Comparison of ENCODE assay signal across 11 cellular contexts in the genomic region with DNA sequence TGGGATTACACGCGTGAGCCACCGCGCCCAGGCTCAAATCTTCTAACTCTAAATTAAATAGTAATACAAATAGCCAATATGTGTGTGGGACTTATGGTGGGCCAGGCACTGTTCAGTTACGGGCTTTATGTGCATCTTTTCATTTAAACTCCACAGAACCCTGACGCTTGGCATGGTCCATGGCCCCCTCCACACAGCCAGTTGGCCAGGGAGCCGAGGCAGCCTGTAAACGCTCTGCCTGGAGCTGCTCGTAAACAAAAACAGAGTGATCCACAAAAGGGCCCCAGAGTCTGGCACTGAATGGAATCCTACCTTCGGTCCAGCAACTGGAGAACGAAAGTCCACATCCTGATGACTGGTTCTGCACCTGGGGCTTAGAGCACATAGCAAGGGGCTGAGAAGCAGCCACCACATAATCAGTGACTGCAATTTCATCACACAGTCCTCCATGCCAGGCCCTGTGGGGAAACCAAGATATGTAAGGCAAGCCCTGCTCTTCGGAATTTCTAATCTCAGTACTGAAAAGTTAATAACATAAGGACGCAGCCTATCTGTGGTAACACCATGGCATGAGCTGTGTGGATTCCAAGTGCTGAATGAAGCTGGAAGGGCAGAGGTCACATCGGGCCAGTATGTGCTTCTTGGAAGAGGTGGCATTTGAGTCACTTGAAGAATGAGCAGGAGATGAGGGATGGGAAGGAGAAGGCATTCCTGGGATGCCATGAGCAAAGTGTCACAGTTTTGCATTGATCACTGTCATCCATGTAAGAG. TPM values are rescaled to one million over a fixed set of nuclear protein-coding genes. Genes with fewer than 3 reads are reported as not detected.
DNase-seq lines count a peak whose midpoint lies in the region; ATAC-seq and TF ChIP-seq lines count a peak whose summit lies in the region.
"Had no signal": no experiment of that assay in that cellular context is flagged by ENCODE, and none has a peak within 500 bp of the region (broad histone marks: within the 10 kb centered on the region; RNA-seq: fewer than 3 reads in every experiment).

No MANE protein-coding gene starts in this region.

- H3K27ac ChIP-seq in mesodermal cell (ENCODE audit: low read depth, low read length, severe bottlenecking) (peak overlapping the region; percentile 16), WERI-Rb-1 (no peak overlapping the region)

- WGBS in mesodermal cell (ENCODE audit: insufficient coverage in 2 of 2), 2 experiments: 82 to 92% methylated on average over 6 to 9 of the region's 14 CpGs

- peaks cover 42% of the 10 kb centered on the region for H3K4me1 ChIP-seq in adipocyte (ENCODE audit: control insufficient read depth, insufficient read depth, low read length)
- H3K4me1 ChIP-seq in mesodermal cell (ENCODE audit: control insufficient read depth, insufficient read depth, low read length, poor library complexity, severe bottlenecking): peaks cover 39% of the 10 kb centered on the region

- H3K9me3 ChIP-seq in adipocyte (ENCODE audit: control insufficient read depth, low read length): no peaks in the 10 kb centered on the region
- H3K9me3 ChIP-seq in mesodermal cell (ENCODE audit: control insufficient read depth, low read length): no peaks in the 10 kb centered on the region
- no peaks in the 10 kb centered on the region for H3K9me3 ChIP-seq in WERI-Rb-1 (ENCODE audit: severe bottlenecking)

- H3K4me3 ChIP-seq in adipocyte (ENCODE audit: low read length) (no peak overlapping the region), mesodermal cell (ENCODE audit: extremely low read depth, insufficient read depth, low read length, poor library complexity, severe bottlenecking) (no peak overlapping the region), WERI-Rb-1 (ENCODE audit: low read depth, low read length) (no peak overlapping the region)

- H3K27me3 ChIP-seq in adipocyte (replicated peaks; ENCODE audit: control insufficient read depth, insufficient read depth, low read length): no peaks in the 10 kb centered on the region
- H3K27me3 ChIP-seq in WERI-Rb-1 (ENCODE audit: insufficient read depth, low read depth, severe bottlenecking): no peaks in the 10 kb centered on the region

- H3K9ac ChIP-seq in adipocyte (ENCODE audit: low read length): no peak overlapping the region

- H3K36me3 ChIP-seq in adipocyte (ENCODE audit: control insufficient read depth, insufficient read depth, low read length, severe bottlenecking) (no peaks in the 10 kb centered on the region), mesodermal cell (ENCODE audit: control insufficient read depth, insufficient read depth, low read length) (no peaks in the 10 kb centered on the region), WERI-Rb-1 (no peaks in the 10 kb centered on the region)

- DNase-seq in EH (ENCODE audit: low read depth) (peak; percentile 91), adipocyte (ENCODE audit: low read depth) (peak; percentile 19), midbrain (lab: John Stamatoyannopoulos, UW) (no peak), WERI-Rb-1 (no peak)
- DNase-seq: activated B cell treated with CpG ODN at 0.5 μM for 24 hours; activated gamma-delta T cell treated with Interleukin-2 at 50 U/mL for 16 hours; C1 segment of cervical spinal cord; NCI-H2107; stimulated activated CD4-positive, alpha-beta T cell treated with anti-CD3 and anti-CD28 coated beads, Interleukin-1b, Interleukin-23, amount 100 ng/mL, for 48 hours had no signal

- ATAC-seq in HG03135 (IDR thresholded peaks at IDR 0.05; ENCODE audit: unreplicated experiment): no peak

- TF ChIP-seq CTCF in WERI-Rb-1 (IDR thresholded peaks at IDR 0.05; ENCODE audit: low read depth, low read length): no peak

RNA-seq across cellular contexts. Expression of a gene that starts 13.5 kb away (rescaled TPM):
- polyA plus RNA-seq in mesodermal cell (2013, experiment 1 of 2): 6.7 TPM
- 7.2 TPM for polyA plus RNA-seq in mesodermal cell (2013, experiment 2 of 2)

RNA-seq across cellular contexts. Expression of a gene that starts 20.1 kb away (rescaled TPM):
- not detected for polyA plus RNA-seq in mesodermal cell (2013, experiment 1 of 2)
- not detected for polyA plus RNA-seq in mesodermal cell (2013, experiment 2 of 2)

RNA-seq across cellular contexts. Expression of a gene that starts 27.8 kb away (rescaled TPM):
- polyA plus RNA-seq in mesodermal cell (2013, experiment 1 of 2): 80.5 TPM
- 65.4 TPM for polyA plus RNA-seq in mesodermal cell (2013, experiment 2 of 2)

RNA-seq across cellular contexts. Expression of a gene that starts 43.7 kb away (rescaled TPM):
- 150 TPM for polyA plus RNA-seq in mesodermal cell (2013, experiment 1 of 2)
- 143 TPM for polyA plus RNA-seq in mesodermal cell (2013, experiment 2 of 2)

RNA-seq across cellular contexts. Expression of a gene that starts 48.5 kb away (rescaled TPM):
- polyA plus RNA-seq in mesodermal cell (2013, experiment 1 of 2): 26.3 TPM
- 22.1 TPM for polyA plus RNA-seq in mesodermal cell (2013, experiment 2 of 2)

Comparison
In these comparisons a context has a peak if more than half of its experiments do, and no peak if none do; other contexts are left out.
1. DNase-seq: peak in EH (single experiment) and adipocyte (single experiment); none in midbrain (single experiment) and WERI-Rb-1 (single experiment).